In the genomic region with DNA sequence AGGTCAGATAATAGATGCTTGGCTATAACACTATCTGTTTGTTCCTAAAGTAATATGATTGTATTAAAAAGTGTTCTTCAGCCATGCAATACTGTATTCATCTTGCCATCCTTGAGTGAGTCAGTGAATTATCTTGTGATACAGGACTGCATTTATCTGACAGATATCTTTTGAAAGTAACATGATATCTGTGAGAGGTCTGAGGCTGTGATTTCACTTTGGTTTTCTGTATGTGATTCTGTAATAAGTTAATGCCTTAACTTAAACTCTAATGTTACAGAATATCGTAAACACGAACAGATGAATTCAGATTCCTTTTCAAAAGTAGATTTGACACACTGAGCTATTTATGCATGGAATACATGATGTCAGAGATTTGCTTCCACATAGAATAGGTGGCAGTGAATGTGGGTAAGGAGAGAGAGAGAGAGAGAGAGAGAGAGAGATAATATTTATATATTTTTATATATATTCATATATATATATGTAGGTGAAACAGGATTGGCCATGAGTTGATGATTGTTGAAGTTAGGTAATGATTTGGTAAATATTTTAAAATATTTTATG, we compare ENCODE assay signal across 17 cellular contexts.
DNase-seq lines count a peak whose midpoint lies in the region; ATAC-seq, FAIRE-seq and TF ChIP-seq lines count a peak whose summit lies in the region.
"Had no signal": no experiment of that assay in that cellular context is flagged by ENCODE, and none has a peak within 500 bp of the region (broad histone marks: within the 10 kb centered on the region; RNA-seq: fewer than 3 reads in every experiment).

No MANE protein-coding gene starts in this region.

- H3K27ac Mint-ChIP-seq in neural progenitor cell: peak overlapping the region; percentile 33
- H3K27ac Mint-ChIP-seq: activated naive CD4-positive, alpha-beta T cell treated with anti-CD3 and anti-CD28 coated beads, Interleukin-2, amount 50 U/mL, for 72 hours; activated T-cell treated with anti-CD3 and anti-CD28 coated beads, Interleukin-2, amount 50 U/mL, for 24 hours; naive B cell had no signal

- peaks cover 6% of the 10 kb centered on the region for H3K36me3 Mint-ChIP-seq in neural progenitor cell
- H3K36me3 Mint-ChIP-seq: activated naive CD4-positive, alpha-beta T cell treated with anti-CD3 and anti-CD28 coated beads, Interleukin-2, amount 50 U/mL, for 72 hours had no signal

- H3K36me3 ChIP-seq in RWPE2 (ENCODE audit: low read depth) (no peaks in the 10 kb centered on the region), neural progenitor cell (no peaks in the 10 kb centered on the region), trophoblast cell (ENCODE audit: control insufficient read depth in 1 of 2, insufficient read depth in 2 of 2, low read length in 2 of 2) (no peaks in the 10 kb centered on the region)

- H3K79me2 ChIP-seq in neural progenitor cell (ENCODE audit: low read depth) (peaks cover 84% of the 10 kb centered on the region), trophoblast cell (ENCODE audit: control insufficient read depth, insufficient read depth, low read length, poor library complexity) (no peaks in the 10 kb centered on the region)

- peaks cover 4% of the 10 kb centered on the region for H3K27me3 Mint-ChIP-seq in neural progenitor cell (ENCODE audit: insufficient read depth, low read depth)

- no peak overlapping the region for H2BK5ac ChIP-seq in trophoblast cell (ENCODE audit: low read depth, low read length, poor library complexity)

- H2BK12ac ChIP-seq in trophoblast cell (ENCODE audit: low read length): no peak overlapping the region

- H3K9me3 ChIP-seq in RWPE2 (ENCODE audit: severe bottlenecking): no peaks in the 10 kb centered on the region
- no peaks in the 10 kb centered on the region for H3K9me3 ChIP-seq in neural progenitor cell (ENCODE audit: low read depth)
- H3K9me3 ChIP-seq in trophoblast cell (ENCODE audit: insufficient read depth, low read depth, low read length): no peaks in the 10 kb centered on the region
- H3K9me3 ChIP-seq: BE2C had no signal

- H3K14ac ChIP-seq in trophoblast cell (ENCODE audit: low read length): no peak overlapping the region

- H3K9ac ChIP-seq in neural progenitor cell (no peak overlapping the region), trophoblast cell (ENCODE audit: low read length) (no peak overlapping the region)
- H3K9ac ChIP-seq: GM23248 had no signal

- H2BK120ac ChIP-seq in trophoblast cell (ENCODE audit: insufficient read depth, low read length, poor library complexity): no peak overlapping the region

- H3K4me3 Mint-ChIP-seq in neural progenitor cell: peak overlapping the region; percentile 43
- H3K4me3 Mint-ChIP-seq: activated T-cell treated with anti-CD3 and anti-CD28 coated beads, Interleukin-2, amount 50 U/mL, for 24 hours; naive B cell had no signal

- no peak for TF ChIP-seq POLR2A in H54 (IDR thresholded peaks at IDR 0.05; ENCODE audit: low read depth, low read length)

- H4K91ac ChIP-seq in trophoblast cell (ENCODE audit: low read depth, low read length): no peak overlapping the region

- H3K4ac ChIP-seq in trophoblast cell (ENCODE audit: low read depth, low read length): no peak overlapping the region

- peak overlapping the region; percentile 79 for H3K4me2 ChIP-seq in neural progenitor cell
- no peak overlapping the region for H3K4me2 ChIP-seq in trophoblast cell (ENCODE audit: low read length)

- H2AK5ac ChIP-seq in trophoblast cell (ENCODE audit: low read length): no peak overlapping the region

- no peaks in the 10 kb centered on the region for H3K4me1 ChIP-seq in RWPE2 (ENCODE audit: insufficient read depth, poor library complexity, severe bottlenecking)
- peaks cover 58% of the 10 kb centered on the region for H3K4me1 ChIP-seq in neural progenitor cell
- H3K4me1 ChIP-seq in trophoblast cell (ENCODE audit: control insufficient read depth in 1 of 2, insufficient read depth in 2 of 2, low read length in 2 of 2): peaks cover 8 to 27% of the 10 kb centered on the region in 2 experiments

- H3K27me3 ChIP-seq in RWPE2 (ENCODE audit: insufficient read depth, poor library complexity, severe bottlenecking) (no peaks in the 10 kb centered on the region), neural progenitor cell (no peaks in the 10 kb centered on the region), trophoblast cell (ENCODE audit: insufficient read depth, low read length) (no peaks in the 10 kb centered on the region)
- H3K27me3 ChIP-seq: BE2C had no signal

- H2AFZ ChIP-seq in neural progenitor cell (replicated peaks): no peak overlapping the region
- H2AFZ ChIP-seq in trophoblast cell (ENCODE audit: insufficient read depth, low read length, poor library complexity): no peak overlapping the region
- H2AFZ ChIP-seq: GM23248 had no signal

- no CpG with 5 or more reads among the region's 2 CpGs for WGBS in trophoblast cell (ENCODE audit: extremely low coverage, insufficient coverage, insufficient read length)

- DNase-seq in H54 (ENCODE audit: insufficient read length, low spot score): no peak
- DNase-seq in RWPE2 (ENCODE audit: low spot score): no peak
- DNase-seq in epithelial cell of esophagus (ENCODE audit: low read depth): peak; percentile 34
- DNase-seq in neural progenitor cell (ENCODE audit: low spot score): no peak
- no peak for DNase-seq in trophoblast cell
- no peak for DNase-seq in NCI-H2107 treated with DMSO at 0.1 percent for 48 hours (lab: John Stamatoyannopoulos, UW; ENCODE audit: unreplicated experiment)
- DNase-seq: activated T-cell treated with anti-CD3 and anti-CD28 coated beads, Interleukin-2, amount 50 U/mL, for 24 hours; BE2C; DND-41; effector memory CD4-positive, alpha-beta T cell; GM23248; left ventricle myocardium superior; naive B cell; SIG-M5 had no signal

- H3K23ac ChIP-seq in trophoblast cell (ENCODE audit: low read length): no peak overlapping the region

- no peak for TF ChIP-seq CTCF in RWPE2 (IDR thresholded peaks at IDR 0.05; ENCODE audit: poor library complexity, severe bottlenecking)
- TF ChIP-seq CTCF in epithelial cell of esophagus (IDR thresholded peaks at IDR 0.05; ENCODE audit: insufficient read depth, low read depth, low read length, missing control alignments): no peak
- no peak for TF ChIP-seq CTCF in neural progenitor cell (IDR thresholded peaks at IDR 0.05)

- H3K79me1 ChIP-seq in trophoblast cell (ENCODE audit: low read length): peaks cover 8% of the 10 kb centered on the region

- no peak overlapping the region for H4K12ac ChIP-seq in trophoblast cell (ENCODE audit: low read depth, low read length)

- H3K9me3 Mint-ChIP-seq in neural progenitor cell: peaks cover 2% of the 10 kb centered on the region
- H3K9me3 Mint-ChIP-seq: activated naive CD4-positive, alpha-beta T cell treated with anti-CD3 and anti-CD28 coated beads, Interleukin-2, amount 50 U/mL, for 72 hours; activated T-cell treated with anti-CD3 and anti-CD28 coated beads, Interleukin-2, amount 50 U/mL, for 24 hours had no signal

- no peaks in the 10 kb centered on the region for H4K20me1 ChIP-seq in neural progenitor cell (ENCODE audit: low read depth)

- H3F3A ChIP-seq in neural progenitor cell (ENCODE audit: low read depth): peaks cover 37% of the 10 kb centered on the region

- peak; percentile 65 for FAIRE-seq in H54 (lab: Jason Lieb, UNC)

- H3K4me3 ChIP-seq in RWPE2 (ENCODE audit: severe bottlenecking) (no peak overlapping the region), epithelial cell of esophagus (ENCODE audit: low read length) (no peak overlapping the region), neural progenitor cell (no peak overlapping the region), trophoblast cell (ENCODE audit: low read depth, low read length) (no peak overlapping the region)
- H3K4me3 ChIP-seq: GM23248 had no signal

- no peak overlapping the region for H3K18ac ChIP-seq in trophoblast cell (ENCODE audit: low read length)

- H4K8ac ChIP-seq in trophoblast cell (ENCODE audit: low read depth, low read length): no peak overlapping the region

- H3K4me1 Mint-ChIP-seq in neural progenitor cell: peaks cover 64% of the 10 kb centered on the region

- H3K27ac ChIP-seq in RWPE2 (ENCODE audit: poor library complexity, severe bottlenecking) (no peak overlapping the region), neural progenitor cell (peak overlapping the region; percentile 91), trophoblast cell (ENCODE audit: low read depth, low read length) (no peak overlapping the region)

- ATAC-seq in RWPE2 (ENCODE audit: low read depth) (0 out of 3 replicates have a peak, but pooled peaks have one; percentile 40), HG03378 (IDR thresholded peaks at IDR 0.05; ENCODE audit: unreplicated experiment) (no peak), GM18858 (IDR thresholded peaks at IDR 0.05; ENCODE audit: unreplicated experiment) (no peak)
- ATAC-seq: activated naive CD4-positive, alpha-beta T cell treated with anti-CD3 and anti-CD28 coated beads, Interleukin-2, amount 50 U/mL, for 72 hours; left ventricle myocardium superior had no signal
